1 cellular context compared by ENCODE assay signal in the genomic region with DNA sequence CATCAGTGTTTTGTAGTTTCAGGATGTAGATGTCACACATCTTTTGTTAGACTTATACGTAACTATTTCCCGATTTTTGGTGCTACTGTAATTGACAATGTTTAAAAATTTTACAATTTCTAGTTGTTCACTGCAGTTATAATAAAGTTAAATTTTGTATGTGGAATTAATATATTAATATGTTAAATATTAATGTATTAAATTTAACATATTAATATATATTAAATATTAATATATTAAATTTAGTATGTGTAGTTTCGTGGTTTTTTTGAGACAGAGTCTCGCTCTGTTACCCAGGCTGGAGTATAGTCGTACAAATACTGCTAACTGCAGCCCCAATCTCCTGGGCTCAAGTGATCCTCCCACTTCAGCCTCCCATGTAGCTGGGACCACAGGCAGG.
TF ChIP-seq lines count a peak whose summit lies in the region.

No MANE protein-coding gene starts in this region.

TF ChIP-seq in K562, 482 proteins besides CTCF, POLR2A, EP300 and RAD21:
- TF ChIP-seq BRF1 (IDR thresholded peaks at IDR 0.05; ENCODE audit: borderline replicate concordance, extremely low read depth, insufficient read length) (no peak), ZNF583 (CRISPR knock-in tag; IDR thresholded peaks at IDR 0.05) (no peak)
TF ChIP-seq in K562: peak in this region for 0.
